In genomic region chr7:101088858-101089529, GRCh38 we compare ENCODE assay signal across 1 cellular context.
TF ChIP-seq lines count a peak whose summit lies in the region.

No MANE protein-coding gene starts in this region.

TF ChIP-seq in K562, 482 proteins besides CTCF, POLR2A, EP300 and RAD21:
- TF ChIP-seq, protein P1, sequence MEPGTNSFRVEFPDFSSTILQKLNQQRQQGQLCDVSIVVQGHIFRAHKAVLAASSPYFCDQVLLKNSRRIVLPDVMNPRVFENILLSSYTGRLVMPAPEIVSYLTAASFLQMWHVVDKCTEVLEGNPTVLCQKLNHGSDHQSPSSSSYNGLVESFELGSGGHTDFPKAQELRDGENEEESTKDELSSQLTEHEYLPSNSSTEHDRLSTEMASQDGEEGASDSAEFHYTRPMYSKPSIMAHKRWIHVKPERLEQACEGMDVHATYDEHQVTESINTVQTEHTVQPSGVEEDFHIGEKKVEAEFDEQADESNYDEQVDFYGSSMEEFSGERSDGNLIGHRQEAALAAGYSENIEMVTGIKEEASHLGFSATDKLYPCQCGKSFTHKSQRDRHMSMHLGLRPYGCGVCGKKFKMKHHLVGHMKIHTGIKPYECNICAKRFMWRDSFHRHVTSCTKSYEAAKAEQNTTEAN (CRISPR knock-in tag; IDR thresholded peaks at IDR 0.05): no peak
- TF ChIP-seq HMGXB4 (CRISPR knock-in tag; IDR thresholded peaks at IDR 0.05) (no peak), POLR2G (IDR thresholded peaks at IDR 0.05; ENCODE audit: low read depth, low read length) (peak; percentile 75; the same call in 1 of the 2 replicates), RBFOX2 (IDR thresholded peaks at IDR 0.05; ENCODE audit: low read depth, low read length) (peak; percentile 75), MEF2D (tag; conservative IDR thresholded peaks at IDR 0.05; ENCODE audit: low read depth) (no peak), EZH2 (IDR thresholded peaks at IDR 0.05; ENCODE audit: borderline replicate concordance, low read depth, low read length) (no peak), ZNF699 (CRISPR knock-in tag; IDR thresholded peaks at IDR 0.05; ENCODE audit: insufficient replicate concordance) (no peak), ZNF444 (CRISPR knock-in tag; IDR thresholded peaks at IDR 0.05) (no peak), RBM22 (IDR thresholded peaks at IDR 0.05; ENCODE audit: low read depth, low read length, poor library complexity, severe bottlenecking) (peak; percentile 78), BACH1 (tag; IDR thresholded peaks at IDR 0.05) (no peak), IRF9 (tag; IDR thresholded peaks at IDR 0.05) (no peak), COPS2 (conservative IDR thresholded peaks at IDR 0.05) (no peak), HMG20A (CRISPR knock-in tag; conservative IDR thresholded peaks at IDR 0.05) (no peak), SETDB1 (IDR thresholded peaks at IDR 0.05; ENCODE audit: low read length) (no peak), ZBTB33 (CRISPR knock-in tag; IDR thresholded peaks at IDR 0.05) (peak; percentile 98), CHD2 (IDR thresholded peaks at IDR 0.05; ENCODE audit: low read depth, low read length) (no peak)
- TF ChIP-seq, protein P2, sequence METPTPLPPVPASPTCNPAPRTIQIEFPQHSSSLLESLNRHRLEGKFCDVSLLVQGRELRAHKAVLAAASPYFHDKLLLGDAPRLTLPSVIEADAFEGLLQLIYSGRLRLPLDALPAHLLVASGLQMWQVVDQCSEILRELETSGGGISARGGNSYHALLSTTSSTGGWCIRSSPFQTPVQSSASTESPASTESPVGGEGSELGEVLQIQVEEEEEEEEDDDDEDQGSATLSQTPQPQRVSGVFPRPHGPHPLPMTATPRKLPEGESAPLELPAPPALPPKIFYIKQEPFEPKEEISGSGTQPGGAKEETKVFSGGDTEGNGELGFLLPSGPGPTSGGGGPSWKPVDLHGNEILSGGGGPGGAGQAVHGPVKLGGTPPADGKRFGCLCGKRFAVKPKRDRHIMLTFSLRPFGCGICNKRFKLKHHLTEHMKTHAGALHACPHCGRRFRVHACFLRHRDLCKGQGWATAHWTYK (CRISPR knock-in tag; IDR thresholded peaks at IDR 0.05): peak; percentile 87; the same call in 1 of the 2 replicates
